38 cellular contexts compared by ENCODE assay signal in the genomic region with DNA sequence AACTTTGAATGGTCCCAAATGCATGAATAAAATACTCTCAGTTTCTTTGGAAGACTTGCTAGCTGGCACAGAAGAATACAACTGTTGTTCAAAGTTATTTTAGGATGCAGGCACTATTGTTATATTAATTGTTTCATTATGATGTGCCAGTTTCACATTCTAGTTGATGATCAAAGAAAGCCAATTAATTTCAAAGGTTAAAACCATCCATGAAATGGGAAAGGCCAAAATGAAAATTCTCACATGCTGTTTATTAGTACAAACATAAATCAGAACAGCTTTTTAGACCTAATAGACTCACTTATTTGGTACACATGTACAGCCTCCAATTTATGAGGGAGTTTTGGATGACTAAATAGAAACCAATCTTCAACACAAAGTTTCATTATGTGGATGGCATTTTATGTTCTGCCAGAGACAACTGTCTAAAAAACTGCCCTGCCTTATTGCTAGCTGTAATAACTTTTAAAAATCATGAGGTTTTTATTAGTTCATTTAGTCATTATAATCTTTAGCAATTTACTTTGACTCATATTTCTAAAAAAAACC. TPM values are rescaled to one million over a fixed set of nuclear protein-coding genes. Genes with fewer than 3 reads are reported as not detected.
"Had no signal": no experiment of that assay in that cellular context is flagged by ENCODE, and none has a peak within 500 bp of the region (broad histone marks: within the 10 kb centered on the region; RNA-seq: fewer than 3 reads in every experiment).

No MANE protein-coding gene starts in this region.

- H3K4me1 Mint-ChIP-seq: activated B cell treated with CpG ODN at 0.5 μM for 24 hours; activated CD8-positive, alpha-beta memory T cell treated with anti-CD3 and anti-CD28 coated beads, Interleukin-2, amount 10 ng/mL, durations not matched to agents 7 days and 5 days; activated naive CD4-positive, alpha-beta T cell treated with anti-CD3 and anti-CD28 coated beads, Interleukin-2, amount 10 ng/mL, durations not matched to agents 7 days and 5 days; T-cell; T-helper 17 cell had no signal

- H3K4me2 ChIP-seq: PC-9 had no signal

- FAIRE-seq: RCC 7860 had no signal

- H3K36me3 Mint-ChIP-seq: activated CD4-positive, alpha-beta memory T cell treated with anti-CD3 and anti-CD28 coated beads for 36 hours; activated CD8-positive, alpha-beta memory T cell treated with anti-CD3 and anti-CD28 coated beads, Interleukin-2, amount 10 ng/mL, durations not matched to agents 7 days and 5 days; activated naive CD4-positive, alpha-beta T cell treated with anti-CD3 and anti-CD28 coated beads, Interleukin-2, amount 10 ng/mL, durations not matched to agents 7 days and 5 days; T-cell had no signal

- H3K4me3 Mint-ChIP-seq: activated B cell treated with CpG ODN at 0.5 μM for 24 hours; activated CD4-positive, alpha-beta memory T cell treated with anti-CD3 and anti-CD28 coated beads for 36 hours; activated CD8-positive, alpha-beta memory T cell treated with anti-CD3 and anti-CD28 coated beads, Interleukin-2, amount 10 ng/mL, durations not matched to agents 7 days and 5 days; activated naive CD4-positive, alpha-beta T cell treated with anti-CD3 and anti-CD28 coated beads, Interleukin-2, amount 10 ng/mL, durations not matched to agents 7 days and 5 days; activated naive CD8-positive, alpha-beta T cell; activated naive CD8-positive, alpha-beta T cell treated with anti-CD3 and anti-CD28 coated beads, Interleukin-2, amount 50 U/mL, for 24 hours; T-cell; T-helper 17 cell had no signal

- DNase-seq: activated B cell treated with CpG ODN at 0.5 μM for 24 hours; activated CD4-positive, alpha-beta memory T cell treated with anti-CD3 and anti-CD28 coated beads for 36 hours; activated CD4-positive, alpha-beta T cell treated with anti-CD3 and anti-CD28 coated beads for 4 hours; activated CD4-positive, alpha-beta T cell treated with anti-CD3 and anti-CD28 coated beads, Interleukin-2, amount 50 U/mL, for 1 hour; activated CD4-positive, CD25-positive, alpha-beta regulatory T cell treated with anti-CD3 and anti-CD28 coated beads, Interleukin-2, amount 50 U/mL, for 72 hours; activated CD8-positive, alpha-beta memory T cell treated with anti-CD3 and anti-CD28 coated beads, Interleukin-2, amount 10 ng/mL, durations not matched to agents 7 days and 5 days; activated CD8-positive, alpha-beta memory T cell treated with anti-CD3 and anti-CD28 coated beads, Interleukin-2, amount 50 U/mL, for 48 hours; activated effector memory CD4-positive, alpha-beta T cell treated with Interleukin-2 at 50 U/mL for 16 hours; activated naive CD4-positive, alpha-beta T cell treated with anti-CD3 and anti-CD28 coated beads, Interleukin-2, amount 10 ng/mL, durations not matched to agents 7 days and 5 days; activated naive CD8-positive, alpha-beta T cell treated with anti-CD3 and anti-CD28 coated beads, Interleukin-2, amount 50 U/mL, for 24 hours; activated T-cell treated with anti-CD3 and anti-CD28 coated beads, Interleukin-2, amount 50 U/mL, for 48 hours; anterior cingulate cortex; brain microvascular endothelial cell; central memory CD4-positive, alpha-beta T cell; Karpas-422; MG63; NCI-H1092 treated with DMSO at 0.1 percent for 48 hours; NCI-H1417; NCI-H146; NCI-H187; NCI-H2029 treated with DMSO at 0.1 percent for 48 hours; NCI-H2107; NCI-H2171; NCI-H510A; NCI-H526; NCI-H748 treated with DMSO at 0.1 percent for 48 hours; NK-92 treated with Interleukin-12 subunit alpha and Interleukin-12 subunit beta, amount 100 ng/mL, for 24 hours; PC-9; SIG-M5; T-cell; T-helper 17 cell had no signal

- ATAC-seq: activated CD8-positive, alpha-beta memory T cell treated with anti-CD3 and anti-CD28 coated beads, Interleukin-2, amount 10 ng/mL, durations not matched to agents 7 days and 5 days; activated naive CD8-positive, alpha-beta T cell treated with anti-CD3 and anti-CD28 coated beads, Interleukin-2, amount 50 U/mL, for 24 hours; Right ventricle myocardium inferior; SK-N-SH treated with all-trans-retinoic acid at 6 μM for 48 hours; T-cell; T-helper 17 cell had no signal

- H3K27ac ChIP-seq: brain microvascular endothelial cell, PC-9, RWPE1, VCaP had no signal

- H3K27ac Mint-ChIP-seq: activated B cell treated with CpG ODN at 0.5 μM for 24 hours; activated CD4-positive, alpha-beta memory T cell treated with anti-CD3 and anti-CD28 coated beads for 36 hours; activated CD8-positive, alpha-beta memory T cell treated with anti-CD3 and anti-CD28 coated beads, Interleukin-2, amount 10 ng/mL, durations not matched to agents 7 days and 5 days; activated naive CD4-positive, alpha-beta T cell treated with anti-CD3 and anti-CD28 coated beads, Interleukin-2, amount 10 ng/mL, durations not matched to agents 7 days and 5 days; activated naive CD8-positive, alpha-beta T cell; activated naive CD8-positive, alpha-beta T cell treated with anti-CD3 and anti-CD28 coated beads, Interleukin-2, amount 50 U/mL, for 24 hours; T-cell; T-helper 17 cell had no signal

- H3K27me3 ChIP-seq: brain microvascular endothelial cell, MG63 had no signal

- H2AFZ ChIP-seq: PC-9 had no signal

- H3K4me3 ChIP-seq: MG63, PC-9 had no signal

- H3K9me3 ChIP-seq: MG63 had no signal

- H3K27me3 Mint-ChIP-seq: activated B cell treated with CpG ODN at 0.5 μM for 24 hours; activated CD4-positive, alpha-beta memory T cell treated with anti-CD3 and anti-CD28 coated beads for 36 hours; activated CD8-positive, alpha-beta memory T cell treated with anti-CD3 and anti-CD28 coated beads, Interleukin-2, amount 10 ng/mL, durations not matched to agents 7 days and 5 days; activated naive CD4-positive, alpha-beta T cell treated with anti-CD3 and anti-CD28 coated beads, Interleukin-2, amount 10 ng/mL, durations not matched to agents 7 days and 5 days; activated naive CD8-positive, alpha-beta T cell; activated naive CD8-positive, alpha-beta T cell treated with anti-CD3 and anti-CD28 coated beads, Interleukin-2, amount 50 U/mL, for 24 hours had no signal

- H3K36me3 ChIP-seq: brain microvascular endothelial cell, MG63 had no signal

RNA-seq across cellular contexts. Expression of a gene that starts 42.2 kb away (rescaled TPM):
- total RNA-seq: activated B cell treated with CpG ODN at 0.5 μM for 24 hours; activated CD4-positive, alpha-beta memory T cell treated with anti-CD3 and anti-CD28 coated beads for 36 hours; activated CD8-positive, alpha-beta memory T cell treated with anti-CD3 and anti-CD28 coated beads, Interleukin-2, amount 10 ng/mL, durations not matched to agents 7 days and 5 days; OCI-LY7; PC-9 had no signal
